Comparison of ENCODE assay signal across 18 cellular contexts in genomic region chr7:134946260-134946659, GRCh38. TPM values are rescaled to one million over a fixed set of nuclear protein-coding genes. Genes with fewer than 3 reads are reported as not detected.
DNase-seq lines count a peak whose midpoint lies in the region; ATAC-seq, FAIRE-seq and TF ChIP-seq lines count a peak whose summit lies in the region.
"Had no signal": no experiment of that assay in that cellular context is flagged by ENCODE, and none has a peak within 500 bp of the region (broad histone marks: within the 10 kb centered on the region; RNA-seq: fewer than 3 reads in every experiment).

No MANE protein-coding gene starts in this region.

- no peak overlapping the region for H3K4me3 ChIP-seq in bronchial epithelial cell (ENCODE audit: low read depth, low read length)
- H3K4me3 ChIP-seq in uterus = no peak overlapping the region
- H3K4me3 ChIP-seq: body of pancreas, gastrocnemius medialis, neural progenitor cell, PC-9, thyroid gland had no signal

- TF ChIP-seq CTCF in CD4-positive, alpha-beta T cell (IDR thresholded peaks at IDR 0.05) = no peak
- TF ChIP-seq CTCF in bronchial epithelial cell (IDR thresholded peaks at IDR 0.05; ENCODE audit: insufficient read depth, low read length, severe bottlenecking) (no peak), uterus (IDR thresholded peaks at IDR 0.05) (no peak)

- H3K4me1 Mint-ChIP-seq in CD4-positive, alpha-beta T cell (ENCODE audit: low read depth) = peaks cover 18% of the 10 kb centered on the region
- H3K4me1 Mint-ChIP-seq: neural progenitor cell had no signal

- no peaks in the 10 kb centered on the region for H3K27me3 ChIP-seq in CD4-positive, alpha-beta T cell (ENCODE audit: control insufficient read depth, insufficient read depth, low read length)
- H3K27me3 ChIP-seq in bronchial epithelial cell (ENCODE audit: control insufficient read depth, insufficient read depth, low read length) (no peaks in the 10 kb centered on the region), uterus (no peaks in the 10 kb centered on the region)
- H3K27me3 ChIP-seq: body of pancreas, gastrocnemius medialis, neural progenitor cell, thyroid gland had no signal

- no peak for TF ChIP-seq POLR2A in uterus (IDR thresholded peaks at IDR 0.05)

- CTCF ChIA-PET in CD4-positive, alpha-beta T cell (lab: Charles Lee) = interaction anchor here (0.7 kb wide), 1 partner anchor 22 kb away, joined by 3 read pairs; no protein-coding TSS in a partner anchor

- H3K27me3 Mint-ChIP-seq in CD4-positive, alpha-beta T cell = no peaks in the 10 kb centered on the region
- H3K27me3 Mint-ChIP-seq: IgD-negative memory B cell had no signal

- H3K36me3 ChIP-seq in bronchial epithelial cell (ENCODE audit: control insufficient read depth, insufficient read depth, low read length) (peaks cover 14% of the 10 kb centered on the region), uterus (no peaks in the 10 kb centered on the region)
- H3K36me3 ChIP-seq: neural progenitor cell had no signal

- intact Hi-C loops in CD4-positive, alpha-beta T cell (cut with DNase I, micrococcal nuclease) = no loop called here
- intact Hi-C loops in uterus (cut with DNase I; ENCODE audit: low total_unique reads) = no loop called here

- peak overlapping the region; percentile 25 for H3K27ac Mint-ChIP-seq in CD4-positive, alpha-beta T cell
- H3K27ac Mint-ChIP-seq: IgD-negative memory B cell, neural progenitor cell had no signal

- no peak overlapping the region for H3K27ac ChIP-seq in CD4-positive, alpha-beta T cell (ENCODE audit: low read depth, low read length)
- H3K27ac ChIP-seq in uterus = peak overlapping the region in 1 of 2 donors; percentile 27
- H3K27ac ChIP-seq: body of pancreas, gastrocnemius medialis, neural progenitor cell, PC-9, thyroid gland had no signal

- no peaks in the 10 kb centered on the region for H3K9me3 Mint-ChIP-seq in CD4-positive, alpha-beta T cell
- H3K9me3 Mint-ChIP-seq: CD8-positive, alpha-beta memory T cell; IgD-negative memory B cell; neural progenitor cell had no signal

- H3K9me3 ChIP-seq in CD4-positive, alpha-beta T cell (ENCODE audit: control insufficient read depth, low read length) = no peaks in the 10 kb centered on the region
- H3K9me3 ChIP-seq in uterus = no peaks in the 10 kb centered on the region
- H3K9me3 ChIP-seq: body of pancreas, gastrocnemius medialis, thyroid gland had no signal

- ATAC-seq in CD4-positive, alpha-beta T cell (ENCODE audit: poor library complexity) = peak; percentile 84
- ATAC-seq: body of pancreas, gastrocnemius medialis had no signal

- no peaks in the 10 kb centered on the region for H3K4me1 ChIP-seq in uterus
- H3K4me1 ChIP-seq: gastrocnemius medialis had no signal

- POLR2A ChIA-PET in CD4-positive, alpha-beta T cell (lab: Charles Lee) = no interaction called here

- peak overlapping the region; percentile 43 for H3K4me3 Mint-ChIP-seq in CD4-positive, alpha-beta T cell
- H3K4me3 Mint-ChIP-seq: IgD-negative memory B cell, neural progenitor cell had no signal

- H3K36me3 Mint-ChIP-seq in CD4-positive, alpha-beta T cell (ENCODE audit: low read depth) = no peaks in the 10 kb centered on the region
- H3K36me3 Mint-ChIP-seq: CD8-positive, alpha-beta memory T cell had no signal

- no peak for DNase-seq in CD4-positive, alpha-beta T cell
- no peak for DNase-seq in GM18507 (ENCODE audit: extremely low spot score, insufficient read length, low read depth)
- peak; percentile 12 for DNase-seq in bronchial epithelial cell (ENCODE audit: low read depth)
- DNase-seq in iris pigment epithelial cell (ENCODE audit: low read depth) = peak; percentile 75
- no peak for DNase-seq in DMS153 (lab: John Stamatoyannopoulos, UW)
- no peak for DNase-seq in NCI-H128 (lab: John Stamatoyannopoulos, UW; ENCODE audit: unreplicated experiment)
- DNase-seq in uterus = no peak
- no peak for DNase-seq in ecto neural progenitor cell (ENCODE audit: low spot score)
- DNase-seq: body of pancreas; gastrocnemius medialis; NCI-H2107; PC-9; stimulated activated CD4-positive, alpha-beta T cell treated with anti-CD3 and anti-CD28 coated beads, Interleukin-1b, Interleukin-23, amount 100 ng/mL, for 48 hours; thyroid gland had no signal

- FAIRE-seq in GM18507 (lab: Jason Lieb, UNC) (peak; percentile 62), bronchial epithelial cell (lab: Jason Lieb, UNC) (no peak)
- FAIRE-seq: TTC549 had no signal

RNA-seq across cellular contexts. Expression of gene AGBL3, which starts 40.0 kb away (rescaled TPM):
- 1 to 10 TPM; 2.2 to 2.5 TPM for total RNA-seq in CD4-positive, alpha-beta T cell
- 1.8 and 2.7 TPM in 2 replicates for total RNA-seq in bronchial epithelial cell
- 10 to 100 TPM in 1 of 4 donors, 1 to 10 TPM in 2, under 1 TPM in 1; 0.29 to 12.5 (median 5.3) TPM for total RNA-seq in uterus

Comparison
In these comparisons a context has a peak if more than half of its experiments do, and no peak if none do; other contexts are left out.
1. DNase-seq: peak in bronchial epithelial cell (single experiment) and iris pigment epithelial cell (single experiment); none in CD4-positive, alpha-beta T cell (0 of 10), GM18507 (single experiment), DMS153 (single experiment), NCI-H128 (single experiment), uterus (0 of 2) and ecto neural progenitor cell (single experiment).